In the genomic region with DNA sequence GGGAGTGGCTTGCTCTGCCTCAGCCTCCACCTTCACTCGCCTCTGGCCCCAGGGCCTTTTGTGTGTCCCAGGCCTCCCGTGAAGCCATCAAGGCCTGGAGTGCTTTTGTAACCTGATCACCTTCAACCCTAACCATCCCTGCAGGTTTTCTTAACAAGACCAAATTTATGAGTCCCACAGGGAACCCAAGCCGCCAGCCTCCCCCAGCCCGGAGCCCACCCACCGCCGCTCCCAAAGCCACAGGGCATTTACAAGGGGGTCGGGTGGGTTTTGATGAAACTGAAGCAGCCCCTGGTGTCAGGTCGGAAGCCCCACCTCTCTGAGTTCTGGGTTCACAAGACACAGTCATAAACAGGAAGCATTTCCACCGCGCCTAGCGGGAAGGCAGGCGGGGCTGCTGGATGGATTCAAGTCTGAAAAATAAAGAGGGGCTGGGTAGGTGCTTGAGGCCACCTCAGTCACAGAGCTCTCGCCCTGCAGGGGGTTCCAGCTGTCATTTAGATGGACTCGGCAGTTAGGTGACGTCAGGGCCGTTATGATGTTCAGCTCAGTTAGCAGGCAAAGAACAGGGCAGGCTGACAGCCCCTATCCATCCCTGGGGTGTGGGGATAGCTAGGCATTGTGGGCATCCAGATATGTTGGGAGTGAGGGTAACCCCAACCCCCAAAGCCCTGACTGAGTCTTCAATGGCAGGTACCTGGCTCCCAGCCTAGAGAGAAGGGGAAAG, we compare ENCODE assay signal across 8 cellular contexts.
DNase-seq lines count a peak whose midpoint lies in the region; ATAC-seq and TF ChIP-seq lines count a peak whose summit lies in the region.

No MANE protein-coding gene starts in this region.

- no CpG with 5 or more reads among the region's 16 CpGs for WGBS in mesendoderm (ENCODE audit: extremely low coverage, insufficient coverage, low lambda C conversion rate)

- ATAC-seq in HG03139 (IDR thresholded peaks at IDR 0.05; ENCODE audit: unreplicated experiment) (no peak), HG02840 (IDR thresholded peaks at IDR 0.05; ENCODE audit: low FRiP score, unreplicated experiment) (no peak), omental fat pad (ENCODE audit: low FRiP score) (no peak)

- H2BK15ac ChIP-seq in mesendoderm (replicated peaks; ENCODE audit: low read depth), result no peak overlapping the region

- no peaks in the 10 kb centered on the region for H3K36me3 ChIP-seq in mesendoderm (ENCODE audit: control insufficient read depth, insufficient read depth, low read length)

- H3K79me1 ChIP-seq in mesendoderm (ENCODE audit: low read length), result no peaks in the 10 kb centered on the region

- peak overlapping the region; percentile 26 for H3K27ac Mint-ChIP-seq in activated T-cell treated with anti-CD3 and anti-CD28 coated beads, Interleukin-2, amount 50 U/mL, for 24 hours

- no peak overlapping the region for H2BK5ac ChIP-seq in mesendoderm (ENCODE audit: low read length)

- peak overlapping the region; percentile 43 for H3K27ac ChIP-seq in mesendoderm (ENCODE audit: low read depth, low read length)

- H3K9me3 Mint-ChIP-seq in activated T-cell treated with anti-CD3 and anti-CD28 coated beads, Interleukin-2, amount 50 U/mL, for 24 hours, result peaks cover 9% of the 10 kb centered on the region

- no peaks in the 10 kb centered on the region for H3K36me3 Mint-ChIP-seq in activated T-cell treated with anti-CD3 and anti-CD28 coated beads, Interleukin-2, amount 50 U/mL, for 24 hours (ENCODE audit: low read depth)

- no peak overlapping the region for H3K18ac ChIP-seq in mesendoderm (ENCODE audit: low read length)

- H3K4me1 ChIP-seq in mesendoderm (ENCODE audit: control insufficient read depth, low read depth, low read length), result no peaks in the 10 kb centered on the region

- H3K23ac ChIP-seq in mesendoderm (ENCODE audit: low read length), result no peak overlapping the region

- no peak overlapping the region for H3K9ac ChIP-seq in mesendoderm (ENCODE audit: low read length)

- no peak overlapping the region for H3K4ac ChIP-seq in mesendoderm (ENCODE audit: low read depth, low read length)

- H2AK5ac ChIP-seq in mesendoderm (ENCODE audit: low read length), result no peak overlapping the region

- no peak overlapping the region for H4K5ac ChIP-seq in mesendoderm (ENCODE audit: low read length)

- no peak overlapping the region for H3K4me3 Mint-ChIP-seq in activated T-cell treated with anti-CD3 and anti-CD28 coated beads, Interleukin-2, amount 50 U/mL, for 24 hours

- peaks cover 21% of the 10 kb centered on the region for H3K4me1 Mint-ChIP-seq in activated T-cell treated with anti-CD3 and anti-CD28 coated beads, Interleukin-2, amount 50 U/mL, for 24 hours (ENCODE audit: low read depth)

- H3K79me2 ChIP-seq in mesendoderm (ENCODE audit: control insufficient read depth, insufficient read depth, low read length), result no peaks in the 10 kb centered on the region

- H3K4me2 ChIP-seq in mesendoderm (ENCODE audit: low read length), result no peak overlapping the region

- DNase-seq in Daoy (ENCODE audit: low read depth), result peak; percentile 29
- peak; percentile 91 for DNase-seq in NCI-H2107 treated with DMSO at 0.1 percent for 48 hours (lab: John Stamatoyannopoulos, UW; ENCODE audit: unreplicated experiment)
- peak; percentile 44 for DNase-seq in activated T-cell treated with anti-CD3 and anti-CD28 coated beads, Interleukin-2, amount 50 U/mL, for 24 hours
- peak; percentile 78 for DNase-seq in mesendoderm
- DNase-seq in UCSD-AML1 (lab: John Stamatoyannopoulos, UW; ENCODE audit: unreplicated experiment), result no peak
- DNase-seq in omental fat pad (ENCODE audit: low spot score), result no peak

- H3K27me3 ChIP-seq in mesendoderm (ENCODE audit: insufficient read depth, low read length, poor library complexity), result no peaks in the 10 kb centered on the region

- no peak overlapping the region for H3K4me3 ChIP-seq in mesendoderm (ENCODE audit: low read length)

- H2BK120ac ChIP-seq in mesendoderm (ENCODE audit: low read depth, low read length), result no peak overlapping the region

- peak overlapping the region; percentile 64 for H3K56ac ChIP-seq in mesendoderm (ENCODE audit: low read length)

- H4K8ac ChIP-seq in mesendoderm (ENCODE audit: low read depth, low read length), result no peak overlapping the region

- no peak for TF ChIP-seq CTCF in omental fat pad (IDR thresholded peaks at IDR 0.05)

- peaks cover 50% of the 10 kb centered on the region for H3K27me3 Mint-ChIP-seq in activated T-cell treated with anti-CD3 and anti-CD28 coated beads, Interleukin-2, amount 50 U/mL, for 24 hours

Comparison
In these comparisons a context has a peak if more than half of its experiments do, and no peak if none do; other contexts are left out.
1. DNase-seq: peak in Daoy (single experiment), NCI-H2107 treated with DMSO at 0.1 percent for 48 hours (single experiment), activated T-cell treated with anti-CD3 and anti-CD28 coated beads, Interleukin-2, amount 50 U/mL, for 24 hours (single experiment) and mesendoderm (single experiment); none in UCSD-AML1 (single experiment) and omental fat pad (single experiment).